32 cellular contexts compared by ENCODE assay signal in the genomic region with DNA sequence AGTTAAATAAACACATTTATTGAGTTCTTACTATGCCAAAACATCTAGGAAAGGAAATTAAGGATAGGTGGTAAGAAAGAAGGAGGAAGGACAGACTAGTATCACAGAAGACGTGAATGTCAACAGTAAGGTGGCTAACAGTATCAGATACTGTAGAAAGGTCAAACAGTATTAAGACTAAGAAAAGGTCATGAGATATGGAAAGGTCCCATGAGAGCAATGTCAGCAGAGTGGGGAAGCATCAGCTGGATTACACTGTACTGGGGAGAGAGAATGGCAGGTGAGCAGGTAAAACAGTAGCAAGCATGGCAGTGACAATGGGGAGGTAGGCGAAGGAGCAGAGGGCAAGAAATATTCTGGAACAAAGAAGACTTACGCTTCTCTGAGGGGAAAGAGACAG. TPM values are rescaled to one million over a fixed set of nuclear protein-coding genes. Genes with fewer than 3 reads are reported as not detected.
"Had no signal": no experiment of that assay in that cellular context is flagged by ENCODE, and none has a peak within 500 bp of the region (broad histone marks: within the 10 kb centered on the region; RNA-seq: fewer than 3 reads in every experiment).

No MANE protein-coding gene starts in this region.

- H3K4me1 Mint-ChIP-seq: nephron had no signal

- H3K4me1 ChIP-seq: psoas muscle, suprapubic skin, uterus had no signal

- DNase-seq: cortex of kidney; effector memory CD8-positive, alpha-beta T cell; erythroblast; esophagus squamous epithelium; foreskin melanocyte; glutamatergic neuron; heart right ventricle; hippocampal formation; left cardiac atrium; left lung; mesendoderm; midbrain; naive thymus-derived CD4-positive, alpha-beta T cell; nucleus accumbens; psoas muscle; right cardiac atrium; sigmoid colon; stimulated activated CD4-positive, alpha-beta T cell treated with anti-CD3 and anti-CD28 coated beads, Interleukin-2, amount 100 ng/mL, for 24 hours; stimulated activated CD4-positive, alpha-beta T cell treated with anti-CD3 and anti-CD28 coated beads, Interleukin-4, amount 100 ng/mL, for 24 hours; transverse colon; upper lobe of right lung; uterus had no signal

- FAIRE-seq: endometrium, islet of Langerhans had no signal

- H3K9ac ChIP-seq: neural progenitor cell had no signal

- H3K27ac ChIP-seq: esophagus squamous epithelium, heart right ventricle, left lung, neural progenitor cell, psoas muscle, sigmoid colon, suprapubic skin, transverse colon, upper lobe of right lung, uterus had no signal

- H3K27me3 ChIP-seq: esophagus squamous epithelium, heart right ventricle, left lung, neural progenitor cell, sigmoid colon, suprapubic skin, transverse colon, upper lobe of right lung, uterus had no signal

- H3K4me3 Mint-ChIP-seq: effector memory CD8-positive, alpha-beta T cell; naive thymus-derived CD4-positive, alpha-beta T cell; nephron; neural progenitor cell; stimulated activated effector memory CD8-positive, alpha-beta T cell treated with anti-CD3 and anti-CD28 coated beads, Interleukin-12 subunit alpha, Interleukin-12 subunit beta, amount 100 ng/mL, for 72 hours; stimulated activated naive CD8-positive, alpha-beta T cell treated with anti-CD3 and anti-CD28 coated beads, Interleukin-15, Interleukin-2, amounts not matched to agents 100 ng/mL and 50 ng/mL, for 24 hours had no signal

- H3K9me3 ChIP-seq: esophagus squamous epithelium, heart right ventricle, left lung, psoas muscle, sigmoid colon, suprapubic skin, transverse colon, upper lobe of right lung, uterus had no signal

- ATAC-seq: effector memory CD8-positive, alpha-beta T cell; left cardiac atrium; left lung; naive thymus-derived CD4-positive, alpha-beta T cell; psoas muscle; right cardiac atrium; stimulated activated effector memory CD8-positive, alpha-beta T cell treated with anti-CD3 and anti-CD28 coated beads, Interleukin-12 subunit alpha, Interleukin-12 subunit beta, amount 100 ng/mL, for 72 hours; upper lobe of right lung had no signal

- H3K27ac Mint-ChIP-seq: nephron; neural progenitor cell; stimulated activated effector memory CD8-positive, alpha-beta T cell treated with anti-CD3 and anti-CD28 coated beads, Interleukin-12 subunit alpha, Interleukin-12 subunit beta, amount 100 ng/mL, for 72 hours; stimulated activated naive CD8-positive, alpha-beta T cell treated with anti-CD3 and anti-CD28 coated beads, Interleukin-15, Interleukin-2, amounts not matched to agents 100 ng/mL and 50 ng/mL, for 24 hours had no signal

- H3K36me3 ChIP-seq: uterus had no signal

- H3K27me3 Mint-ChIP-seq: effector memory CD8-positive, alpha-beta T cell; naive thymus-derived CD4-positive, alpha-beta T cell; stimulated activated naive CD8-positive, alpha-beta T cell treated with anti-CD3 and anti-CD28 coated beads, Interleukin-15, Interleukin-2, amounts not matched to agents 100 ng/mL and 50 ng/mL, for 24 hours had no signal

- H2AFZ ChIP-seq: neural progenitor cell had no signal

- H3K4me3 ChIP-seq: esophagus squamous epithelium, heart right ventricle, left lung, neural progenitor cell, psoas muscle, sigmoid colon, suprapubic skin, transverse colon, upper lobe of right lung, uterus had no signal

- H3K4me2 ChIP-seq: neural progenitor cell had no signal

- H3K9me3 Mint-ChIP-seq: effector memory CD8-positive, alpha-beta T cell; naive thymus-derived CD4-positive, alpha-beta T cell; nephron; neural progenitor cell; stimulated activated effector memory CD8-positive, alpha-beta T cell treated with anti-CD3 and anti-CD28 coated beads, Interleukin-12 subunit alpha, Interleukin-12 subunit beta, amount 100 ng/mL, for 72 hours; stimulated activated naive CD8-positive, alpha-beta T cell treated with anti-CD3 and anti-CD28 coated beads, Interleukin-15, Interleukin-2, amounts not matched to agents 100 ng/mL and 50 ng/mL, for 24 hours had no signal

RNA-seq across cellular contexts. Expression of a gene that starts 30.2 kb away (rescaled TPM):
- total RNA-seq: dermis microvascular lymphatic vessel endothelial cell, kidney epithelial cell, left cardiac atrium, lung microvascular endothelial cell, right cardiac atrium, sigmoid colon had no signal
- polyA plus RNA-seq: heart right ventricle; naive thymus-derived CD4-positive, alpha-beta T cell; psoas muscle; right cardiac atrium had no signal
